1 cellular context compared by ENCODE assay signal in genomic region chr7:151013728-151014497, GRCh38.
TF ChIP-seq lines count a peak whose summit lies in the region.

No MANE protein-coding gene starts in this region.

TF ChIP-seq in SK-N-SH, 30 proteins besides CTCF, POLR2A, EP300 and RAD21 (continued from another document):
- TF ChIP-seq, protein P1, sequence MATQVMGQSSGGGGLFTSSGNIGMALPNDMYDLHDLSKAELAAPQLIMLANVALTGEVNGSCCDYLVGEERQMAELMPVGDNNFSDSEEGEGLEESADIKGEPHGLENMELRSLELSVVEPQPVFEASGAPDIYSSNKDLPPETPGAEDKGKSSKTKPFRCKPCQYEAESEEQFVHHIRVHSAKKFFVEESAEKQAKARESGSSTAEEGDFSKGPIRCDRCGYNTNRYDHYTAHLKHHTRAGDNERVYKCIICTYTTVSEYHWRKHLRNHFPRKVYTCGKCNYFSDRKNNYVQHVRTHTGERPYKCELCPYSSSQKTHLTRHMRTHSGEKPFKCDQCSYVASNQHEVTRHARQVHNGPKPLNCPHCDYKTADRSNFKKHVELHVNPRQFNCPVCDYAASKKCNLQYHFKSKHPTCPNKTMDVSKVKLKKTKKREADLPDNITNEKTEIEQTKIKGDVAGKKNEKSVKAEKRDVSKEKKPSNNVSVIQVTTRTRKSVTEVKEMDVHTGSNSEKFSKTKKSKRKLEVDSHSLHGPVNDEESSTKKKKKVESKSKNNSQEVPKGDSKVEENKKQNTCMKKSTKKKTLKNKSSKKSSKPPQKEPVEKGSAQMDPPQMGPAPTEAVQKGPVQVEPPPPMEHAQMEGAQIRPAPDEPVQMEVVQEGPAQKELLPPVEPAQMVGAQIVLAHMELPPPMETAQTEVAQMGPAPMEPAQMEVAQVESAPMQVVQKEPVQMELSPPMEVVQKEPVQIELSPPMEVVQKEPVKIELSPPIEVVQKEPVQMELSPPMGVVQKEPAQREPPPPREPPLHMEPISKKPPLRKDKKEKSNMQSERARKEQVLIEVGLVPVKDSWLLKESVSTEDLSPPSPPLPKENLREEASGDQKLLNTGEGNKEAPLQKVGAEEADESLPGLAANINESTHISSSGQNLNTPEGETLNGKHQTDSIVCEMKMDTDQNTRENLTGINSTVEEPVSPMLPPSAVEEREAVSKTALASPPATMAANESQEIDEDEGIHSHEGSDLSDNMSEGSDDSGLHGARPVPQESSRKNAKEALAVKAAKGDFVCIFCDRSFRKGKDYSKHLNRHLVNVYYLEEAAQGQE (IDR thresholded peaks at IDR 0.05; ENCODE audit: low read depth, low read length), result no peak
TF ChIP-seq in SK-N-SH: peak in this region for 5.
